Comparison of ENCODE assay signal across 21 cellular contexts in the genomic region with DNA sequence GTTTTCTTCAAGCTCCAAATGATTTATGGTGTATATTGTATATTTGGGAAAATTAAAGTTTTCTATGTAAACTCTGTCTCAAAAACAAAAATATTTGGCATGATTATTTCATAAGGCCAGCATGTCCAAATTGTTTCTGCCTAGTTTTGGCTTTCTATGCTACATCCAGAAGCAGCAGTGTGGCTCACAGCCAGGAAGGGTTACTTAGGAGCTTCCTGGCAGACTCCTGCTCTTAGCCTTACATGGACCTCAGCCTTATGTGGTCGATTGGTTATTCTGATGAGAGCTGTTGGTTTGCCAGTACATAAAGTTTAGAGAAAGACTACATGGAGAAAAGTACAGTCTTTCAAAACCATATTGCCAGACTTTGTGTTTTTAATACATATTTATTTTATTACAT.
A peak's percentile ranks its signal among the peaks of the same experiment; 100 is the strongest.
DNase-seq lines count a peak whose midpoint lies in the region; ATAC-seq, FAIRE-seq and TF ChIP-seq lines count a peak whose summit lies in the region.
"Had no signal": no experiment of that assay in that cellular context is flagged by ENCODE, and none has a peak within 500 bp of the region (broad histone marks: within the 10 kb centered on the region; RNA-seq: fewer than 3 reads in every experiment).

No MANE protein-coding gene starts in this region.

- WGBS in gastroesophageal sphincter (ENCODE audit: low coverage in 1 of 2), 2 donors, result 25 to 33% methylated on average over 1 of the region's 1 CpG

- H3K4me3 ChIP-seq in BE2C (ENCODE audit: low read depth, low read length), result no peak overlapping the region
- no peak overlapping the region for H3K4me3 ChIP-seq in gastroesophageal sphincter
- H3K4me3 ChIP-seq in rectal smooth muscle tissue (ENCODE audit: low read length), result no peak overlapping the region
- H3K4me3 ChIP-seq: hepatocyte, lower lobe of right lung, uterus had no signal

- FAIRE-seq in D721Med (lab: Jason Lieb, UNC), result no peak

- H3K9me3 ChIP-seq in BE2C, result no peaks in the 10 kb centered on the region
- no peaks in the 10 kb centered on the region for H3K9me3 ChIP-seq in gastroesophageal sphincter
- H3K9me3 ChIP-seq: lower lobe of right lung, uterus had no signal

- ATAC-seq in gastroesophageal sphincter, result peak; percentile 71

- H3K36me3 ChIP-seq in BE2C, result no peaks in the 10 kb centered on the region
- H3K36me3 ChIP-seq in gastroesophageal sphincter, result no peaks in the 10 kb centered on the region
- H3K36me3 ChIP-seq in rectal smooth muscle tissue (ENCODE audit: control insufficient read depth, insufficient read depth, low read length), result no peaks in the 10 kb centered on the region
- H3K36me3 ChIP-seq: lower lobe of right lung, uterus had no signal

- peak overlapping the region in 2 of 4 donors; percentile 5 to 31 for H3K27ac ChIP-seq in gastroesophageal sphincter
- H3K27ac ChIP-seq in rectal smooth muscle tissue (ENCODE audit: low read depth, low read length), result peak overlapping the region; percentile 78
- H3K27ac ChIP-seq: hepatocyte, HL-60, lower lobe of right lung, uterus had no signal

- H3K9ac ChIP-seq in rectal smooth muscle tissue (ENCODE audit: low read length), result no peak overlapping the region

- TF ChIP-seq CTCF in BE2C (IDR thresholded peaks at IDR 0.05; ENCODE audit: low read depth, low read length) (no peak), gastroesophageal sphincter (IDR thresholded peaks at IDR 0.05) (no peak), D721Med (IDR thresholded peaks at IDR 0.05; ENCODE audit: insufficient read depth, missing control alignments) (no peak)

- H3K4me1 ChIP-seq in BE2C, result no peaks in the 10 kb centered on the region; the same call in 1 of the 2 replicates
- H3K4me1 ChIP-seq in gastroesophageal sphincter, result peaks cover 0 to 18% (median 0%) of the 10 kb centered on the region in 3 donors
- H3K4me1 ChIP-seq in rectal smooth muscle tissue (ENCODE audit: control insufficient read depth, insufficient read depth, low read length), result peaks cover 3% of the 10 kb centered on the region
- H3K4me1 ChIP-seq: lower lobe of right lung, uterus had no signal

- TF ChIP-seq POLR2A in gastroesophageal sphincter (IDR thresholded peaks at IDR 0.05), result no peak

- no peak for TF ChIP-seq EP300 in gastroesophageal sphincter (IDR thresholded peaks at IDR 0.05)

- DNase-seq in BE2C (peak; percentile 19), NCI-H446 (lab: John Stamatoyannopoulos, UW) (peak; percentile 78 to 91), D721Med (ENCODE audit: insufficient read length, low spot score) (no peak), D341Med (ENCODE audit: low spot score) (no peak), NCI-H1436 treated with DMSO at 0.1 percent for 48 hours (lab: John Stamatoyannopoulos, UW) (no peak)
- no peak for DNase-seq in stimulated activated CD4-positive, alpha-beta T cell treated with anti-CD3 and anti-CD28 coated beads, Interleukin-1b, Interleukin-23, amount 100 ng/mL, for 48 hours
- DNase-seq: ACHN; activated B cell treated with CpG ODN at 0.5 μM for 24 hours; activated CD4-positive, alpha-beta memory T cell treated with anti-CD3 and anti-CD28 coated beads for 36 hours; activated effector memory CD4-positive, alpha-beta T cell treated with anti-CD3 and anti-CD28 coated beads, Interleukin-2, amount 50 U/mL, for 16 hours; caudate nucleus; GOT3; immature natural killer cell; lower lobe of right lung; retina; stimulated activated CD4-positive, alpha-beta T cell treated with anti-CD3 and anti-CD28 coated beads, Interleukin-15, amount 100 ng/mL, for 24 hours had no signal

- no peaks in the 10 kb centered on the region for H3K27me3 ChIP-seq in BE2C
- no peaks in the 10 kb centered on the region for H3K27me3 ChIP-seq in gastroesophageal sphincter
- H3K27me3 ChIP-seq in rectal smooth muscle tissue (ENCODE audit: control insufficient read depth, insufficient read depth, low read length), result no peaks in the 10 kb centered on the region
- H3K27me3 ChIP-seq: hepatocyte, uterus had no signal

Comparison
In these comparisons a context has a peak if more than half of its experiments do, and no peak if none do; other contexts are left out.
1. DNase-seq: peak in BE2C (single experiment) and NCI-H446 (2 of 2); none in D721Med (single experiment), stimulated activated CD4-positive, alpha-beta T cell treated with anti-CD3 and anti-CD28 coated beads, Interleukin-1b, Interleukin-23, amount 100 ng/mL, for 48 hours (single experiment), D341Med (single experiment) and NCI-H1436 treated with DMSO at 0.1 percent for 48 hours (single experiment).